Comparison of ENCODE assay signal across 8 cellular contexts in genomic region chr16:79767597-79768280, GRCh38.
DNase-seq lines count a peak whose midpoint lies in the region; ATAC-seq and FAIRE-seq lines count a peak whose summit lies in the region.

No MANE protein-coding gene starts in this region.

- DNase-seq in Daoy (ENCODE audit: low read depth) (peak; percentile 40), SW480 (ENCODE audit: low spot score) (peak; percentile 13), head of caudate nucleus (peak in 36 of 42 donors; percentile 17 to 61 (median 35)), sciatic nerve (ENCODE audit: low spot score) (no peak), SKM-1 treated with dmso at 0.1 percent for 144 hours (lab: John Stamatoyannopoulos, UW; ENCODE audit: unreplicated experiment) (no peak), RCC 7860 (ENCODE audit: low spot score) (no peak)
- no peak for DNase-seq in activated effector memory CD4-positive, alpha-beta T cell treated with Interleukin-2 at 50 U/mL for 16 hours
- no peak for DNase-seq in effector CD4-positive, alpha-beta T cell

- peak; percentile 60 for ATAC-seq in sciatic nerve

- intact Hi-C loops in head of caudate nucleus (cut with DNase I) (no loop called here), sciatic nerve (cut with DNase I) (no loop called here)

- FAIRE-seq in RCC 7860 (lab: Jason Lieb, UNC) = no peak

Comparison
In these comparisons a context has a peak if more than half of its experiments do, and no peak if none do; other contexts are left out.
1. DNase-seq: peak in Daoy (single experiment), SW480 (single experiment) and head of caudate nucleus (36 of 42); none in sciatic nerve (single experiment), SKM-1 treated with dmso at 0.1 percent for 144 hours (single experiment), activated effector memory CD4-positive, alpha-beta T cell treated with Interleukin-2 at 50 U/mL for 16 hours (single experiment), effector CD4-positive, alpha-beta T cell (single experiment) and RCC 7860 (single experiment).